Comparison of ENCODE assay signal across 1 cellular context in the genomic region with DNA sequence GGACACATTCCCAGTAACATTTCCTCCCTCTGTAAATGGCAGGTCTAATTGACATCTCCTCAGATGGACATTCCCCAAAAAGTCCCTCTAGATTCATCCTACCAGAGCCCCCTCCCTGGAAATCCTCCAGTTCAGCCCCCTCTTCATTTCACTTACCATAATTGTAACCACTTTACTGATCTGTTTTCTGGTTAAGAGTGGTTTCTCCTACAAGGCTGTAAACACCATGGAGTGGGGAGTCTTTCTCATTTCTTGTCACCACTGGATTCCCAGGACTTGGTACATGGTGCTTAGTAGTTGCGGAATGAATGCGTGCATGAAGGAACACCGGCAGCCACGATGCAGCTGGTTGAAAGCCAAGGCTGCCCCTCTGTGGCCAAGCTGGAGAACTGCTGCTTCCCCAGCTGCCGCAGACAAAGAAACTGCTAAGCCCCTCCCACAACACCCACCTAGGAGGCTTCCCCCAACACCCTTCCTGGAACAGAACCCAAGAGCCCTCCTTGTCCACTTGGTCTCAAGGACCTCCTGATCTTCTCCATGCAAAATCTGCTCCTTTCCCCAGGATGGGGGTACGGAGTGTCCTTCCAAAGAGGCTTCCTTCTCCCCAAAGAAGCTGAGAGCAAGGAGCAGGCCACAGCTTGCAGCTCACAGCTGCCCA.
TF ChIP-seq lines count a peak whose summit lies in the region.

No MANE protein-coding gene starts in this region.

TF ChIP-seq in Ishikawa, 13 proteins besides CTCF, POLR2A, EP300 and RAD21 (continued from another document):
- TF ChIP-seq REST (IDR thresholded peaks at IDR 0.05; ENCODE audit: low read depth), result no peak
- TF ChIP-seq ZBTB7A (IDR thresholded peaks at IDR 0.05; ENCODE audit: low read depth), result no peak
- TF ChIP-seq, protein P1, sequence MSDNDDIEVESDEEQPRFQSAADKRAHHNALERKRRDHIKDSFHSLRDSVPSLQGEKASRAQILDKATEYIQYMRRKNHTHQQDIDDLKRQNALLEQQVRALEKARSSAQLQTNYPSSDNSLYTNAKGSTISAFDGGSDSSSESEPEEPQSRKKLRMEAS (IDR thresholded peaks at IDR 0.05), result no peak
- no peak for TF ChIP-seq EGR1 (IDR thresholded peaks at IDR 0.05)
- no peak for TF ChIP-seq CEBPB (IDR thresholded peaks at IDR 0.05)
TF ChIP-seq in Ishikawa: peak in this region for 0.
